Comparison of ENCODE assay signal across 8 cellular contexts in the genomic region with DNA sequence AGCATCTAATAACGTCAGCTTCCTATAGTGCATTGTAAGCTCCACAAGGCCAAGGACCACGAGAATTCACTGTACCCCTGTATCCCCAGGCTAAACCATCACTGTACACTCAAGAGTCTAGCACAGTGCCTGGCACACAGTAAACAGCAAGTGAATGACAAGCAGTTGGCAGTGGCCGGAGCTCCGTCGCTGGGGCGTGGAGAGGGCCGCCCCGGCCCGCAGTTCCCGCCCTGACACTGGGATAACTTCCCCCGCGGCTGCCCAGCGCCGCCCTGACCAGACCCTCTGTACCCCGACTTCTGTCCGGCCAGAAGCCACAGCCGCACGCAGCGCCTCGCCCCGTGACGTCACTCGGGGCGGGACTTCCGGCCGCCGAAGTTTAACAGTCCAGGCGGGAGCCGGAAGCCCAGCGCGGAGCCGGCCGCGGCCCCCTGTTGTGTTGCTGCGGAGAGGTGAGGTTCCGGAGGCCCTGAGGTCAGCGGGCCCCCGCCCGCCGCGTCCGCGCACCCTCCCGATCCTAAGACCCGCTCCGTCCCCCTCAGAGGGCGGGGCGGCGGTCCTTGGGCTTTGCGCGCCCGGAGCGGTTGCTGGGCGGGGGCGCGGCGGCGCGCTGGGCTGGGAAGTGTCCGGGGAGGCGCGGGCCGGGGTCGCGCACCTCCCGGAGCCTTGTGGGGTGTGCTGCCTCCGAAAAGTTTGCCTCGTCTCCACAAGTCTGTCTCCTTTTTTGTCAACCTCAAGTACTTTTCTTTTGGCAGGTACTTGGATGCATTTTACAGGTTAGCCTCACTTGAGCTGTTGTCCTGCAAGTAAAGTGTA. TPM values are rescaled to one million over a fixed set of nuclear protein-coding genes. Genes with fewer than 3 reads are reported as not detected.
DNase-seq lines count a peak whose midpoint lies in the region; TF ChIP-seq lines count a peak whose summit lies in the region.

A gene with protein sequence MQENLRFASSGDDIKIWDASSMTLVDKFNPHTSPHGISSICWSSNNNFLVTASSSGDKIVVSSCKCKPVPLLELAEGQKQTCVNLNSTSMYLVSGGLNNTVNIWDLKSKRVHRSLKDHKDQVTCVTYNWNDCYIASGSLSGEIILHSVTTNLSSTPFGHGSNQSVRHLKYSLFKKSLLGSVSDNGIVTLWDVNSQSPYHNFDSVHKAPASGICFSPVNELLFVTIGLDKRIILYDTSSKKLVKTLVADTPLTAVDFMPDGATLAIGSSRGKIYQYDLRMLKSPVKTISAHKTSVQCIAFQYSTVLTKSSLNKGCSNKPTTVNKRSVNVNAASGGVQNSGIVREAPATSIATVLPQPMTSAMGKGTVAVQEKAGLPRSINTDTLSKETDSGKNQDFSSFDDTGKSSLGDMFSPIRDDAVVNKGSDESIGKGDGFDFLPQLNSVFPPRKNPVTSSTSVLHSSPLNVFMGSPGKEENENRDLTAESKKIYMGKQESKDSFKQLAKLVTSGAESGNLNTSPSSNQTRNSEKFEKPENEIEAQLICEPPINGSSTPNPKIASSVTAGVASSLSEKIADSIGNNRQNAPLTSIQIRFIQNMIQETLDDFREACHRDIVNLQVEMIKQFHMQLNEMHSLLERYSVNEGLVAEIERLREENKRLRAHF (plus strand): TSS at position 409 of the 816 bp plus-strand sequence. CDS start 2,503 bp downstream, outside the sequence.

- no peaks in the 10 kb centered on the region for H3K79me1 ChIP-seq in H9 (ENCODE audit: insufficient read depth, low read depth, low read length, poor library complexity, severe bottlenecking)

- H4K5ac ChIP-seq in H9 (ENCODE audit: insufficient read length, low read depth, low read length), result no peak within 1 kb of the TSS

- H2AK5ac ChIP-seq in H9 (ENCODE audit: insufficient read length, low read length), result no peak within 1 kb of the TSS

- no peaks in the 10 kb centered on the region; the same call in 1 of the 2 replicates for H3F3A ChIP-seq in Loucy (ENCODE audit: low read depth)
- no peaks in the 10 kb centered on the region for H3F3A ChIP-seq in SK-N-SH (replicated peaks; ENCODE audit: insufficient read depth)

- H3K4ac ChIP-seq in H9 (ENCODE audit: low read depth, low read length), result no peak within 1 kb of the TSS

- H2BK5ac ChIP-seq in H9 (ENCODE audit: insufficient read length, low read length), result no peak within 1 kb of the TSS

- peak within 1 kb of the TSS; percentile 23; the same call in 1 of the 2 replicates for H3K14ac ChIP-seq in H9 (ENCODE audit: insufficient read depth, low read length)

- no peak within 1 kb of the TSS for H4K91ac ChIP-seq in H9 (ENCODE audit: insufficient read length, low read depth, low read length)

- H3K4me2 ChIP-seq in H9 (ENCODE audit: insufficient read depth, insufficient read length, low read length) (peak within 1 kb of the TSS; percentile 77), Loucy (ENCODE audit: low read depth, low read length, poor library complexity, severe bottlenecking) (peak within 1 kb of the TSS; percentile 92), SK-N-SH (peak within 1 kb of the TSS; percentile 93)

- TF ChIP-seq EP300 in SK-N-SH (IDR thresholded peaks at IDR 0.05; ENCODE audit: borderline replicate concordance in 1 of 2, low read depth in 1 of 2, low read length in 1 of 2), result no peak

- no peak within 1 kb of the TSS for H3K56ac ChIP-seq in H9 (ENCODE audit: insufficient read length, low read depth, low read length)

- peaks cover 0 to 11% (median 4%) of the 10 kb centered on the region in 3 experiments; a peak in 3 of 7 replicates for H3K36me3 Mint-ChIP-seq in H9 (ENCODE audit: insufficient read depth in 1 of 3, low read depth in 3 of 3)

- peak within 1 kb of the TSS; percentile 89 to 97 (median 93) for H3K27ac Mint-ChIP-seq in H9

- peak within 1 kb of the TSS; percentile 79 for H3K9ac ChIP-seq in H9 (ENCODE audit: extremely low read depth, insufficient read length, low read length)
- peak within 1 kb of the TSS; percentile 94 for H3K9ac ChIP-seq in Loucy (ENCODE audit: low read depth, low read length, poor library complexity, severe bottlenecking)
- H3K9ac ChIP-seq in SK-N-SH, result peak within 1 kb of the TSS; percentile 80

- H3K79me2 ChIP-seq in H9 (ENCODE audit: insufficient read depth, low read length) (no peaks in the 10 kb centered on the region), Loucy (ENCODE audit: insufficient read depth, low read length) (peaks cover 46% of the 10 kb centered on the region), SK-N-SH (ENCODE audit: insufficient read depth) (peaks cover 45% of the 10 kb centered on the region)

- no peak within 1 kb of the TSS for H3T11ph ChIP-seq in H9 (ENCODE audit: low read length)

- DNase-seq in GM03348 (ENCODE audit: low spot score) (peak; percentile 94), H9 (peak; percentile 95), SK-N-SH (peak; percentile 94), globus pallidus (ENCODE audit: low spot score) (peak; percentile 80), occipital lobe (lab: John Stamatoyannopoulos, UW) (peak; percentile 46), superior temporal gyrus (ENCODE audit: extremely low spot score) (peak; percentile 83)
- DNase-seq in activated naive CD4-positive, alpha-beta T cell treated with anti-CD3 and anti-CD28 coated beads, Interleukin-2, amount 50 U/mL, for 16 hours, result peak; percentile 80

- H2BK15ac ChIP-seq in H9 (ENCODE audit: low read depth, low read length), result no peak within 1 kb of the TSS

- H3K9me3 ChIP-seq in H9 (ENCODE audit: control insufficient read depth, low read depth, low read length) (no peaks in the 10 kb centered on the region), Loucy (ENCODE audit: insufficient read depth, low read depth, low read length) (no peaks in the 10 kb centered on the region), SK-N-SH (no peaks in the 10 kb centered on the region)

- TF ChIP-seq RAD21 in SK-N-SH (IDR thresholded peaks at IDR 0.05; ENCODE audit: low read length), result no peak

- no peak for TF ChIP-seq CTCF in H9 (conservative IDR thresholded peaks at IDR 0.05)
- TF ChIP-seq CTCF in Loucy (conservative IDR thresholded peaks at IDR 0.05; ENCODE audit: low read length), result no peak
- TF ChIP-seq CTCF in SK-N-SH (IDR thresholded peaks at IDR 0.05), result no peak

- H3K4me1 Mint-ChIP-seq in H9, result peaks cover 25 to 27% of the 10 kb centered on the region in 2 experiments

- no peak within 1 kb of the TSS for H3K18ac ChIP-seq in H9 (ENCODE audit: insufficient read length, low read depth, low read length)

- peak within 1 kb of the TSS; percentile 95 for H3K4me3 ChIP-seq in Loucy (ENCODE audit: low read length, poor library complexity, severe bottlenecking)
- peak within 1 kb of the TSS; percentile 91 to 94 for H3K4me3 ChIP-seq in SK-N-SH (ENCODE audit: low read depth in 2 of 2, low read length in 1 of 2)

- CTCF ChIA-PET in SK-N-SH (lab: Yijun Ruan, JAX), result no interaction called here

- no peak within 1 kb of the TSS for H3K27ac ChIP-seq in H9 (ENCODE audit: insufficient read length, low read depth, low read length)
- peak within 1 kb of the TSS; percentile 58 to 76 for H3K27ac ChIP-seq in SK-N-SH (ENCODE audit: low read depth in 2 of 2, low read length in 1 of 2)

- H3K36me3 ChIP-seq in Loucy (ENCODE audit: insufficient read depth, low read length) (no peaks in the 10 kb centered on the region), SK-N-SH (replicated peaks in 1 of 2; ENCODE audit: control insufficient read depth in 1 of 2, insufficient read depth in 2 of 2, low read length in 1 of 2) (no peaks in the 10 kb centered on the region)

- peaks cover 2% of the 10 kb centered on the region for H3K23me2 ChIP-seq in H9 (ENCODE audit: insufficient read length, low read depth, low read length, poor library complexity, severe bottlenecking)

- H2BK12ac ChIP-seq in H9 (ENCODE audit: insufficient read length, low read depth, low read length), result no peak within 1 kb of the TSS

- H3K4me3 Mint-ChIP-seq in H9, result peak within 1 kb of the TSS; percentile 83 to 92

- WGBS in H9 (ENCODE audit: extremely low coverage, insufficient read length, low lambda C conversion rate), result no CpG with 5 or more reads among the region's 68 CpGs
- WGBS in SK-N-SH (ENCODE audit: low lambda C conversion rate), result 5% methylated on average over 16 of the region's 68 CpGs

- no peak within 1 kb of the TSS for H4K8ac ChIP-seq in H9 (replicated peaks; ENCODE audit: insufficient read length, low read depth, low read length)

- H3K23ac ChIP-seq in H9 (ENCODE audit: insufficient read length, low read depth, low read length), result no peak within 1 kb of the TSS

- POLR2A ChIA-PET in SK-N-SH (lab: Yijun Ruan, JAX), result no interaction called here

- no peaks in the 10 kb centered on the region; a peak in 1 of 5 replicates for H3K9me3 Mint-ChIP-seq in H9

- H3K27me3 ChIP-seq in H9 (ENCODE audit: insufficient read depth, low read length) (no peaks in the 10 kb centered on the region), Loucy (ENCODE audit: insufficient read depth, low read length, poor library complexity, severe bottlenecking) (no peaks in the 10 kb centered on the region), SK-N-SH (ENCODE audit: insufficient read depth) (no peaks in the 10 kb centered on the region)

- H2BK20ac ChIP-seq in H9 (ENCODE audit: low read depth, low read length, poor library complexity, severe bottlenecking), result no peak within 1 kb of the TSS

- H2AFZ ChIP-seq in H9 (ENCODE audit: low read length) (no peak within 1 kb of the TSS), Loucy (ENCODE audit: low read length) (peak within 1 kb of the TSS; percentile 99), SK-N-SH (ENCODE audit: low read depth) (peak within 1 kb of the TSS; percentile 87)

- H2BK120ac ChIP-seq in H9 (ENCODE audit: low read depth, low read length, poor library complexity, severe bottlenecking), result no peak within 1 kb of the TSS

- H3K9me2 ChIP-seq in Loucy (replicated peaks; ENCODE audit: low read depth, low read length), result no peaks in the 10 kb centered on the region
- H3K9me2 ChIP-seq in SK-N-SH, result no peaks in the 10 kb centered on the region

- no peaks in the 10 kb centered on the region for H3K27me3 Mint-ChIP-seq in H9 (ENCODE audit: low read depth)

- no peaks in the 10 kb centered on the region for H4K20me1 ChIP-seq in H9 (ENCODE audit: control insufficient read depth, insufficient read depth, insufficient read length)
- H4K20me1 ChIP-seq in Loucy (ENCODE audit: insufficient read depth, low read length, poor library complexity, severe bottlenecking), result peaks cover 31% of the 10 kb centered on the region
- H4K20me1 ChIP-seq in SK-N-SH (ENCODE audit: insufficient read depth), result no peaks in the 10 kb centered on the region

- H3K4me1 ChIP-seq in H9 (ENCODE audit: insufficient read depth, low read length), result no peaks in the 10 kb centered on the region; the same call in 1 of the 2 replicates
- H3K4me1 ChIP-seq in Loucy (ENCODE audit: insufficient read depth, low read length, poor library complexity, severe bottlenecking), result peaks cover 45% of the 10 kb centered on the region
- H3K4me1 ChIP-seq in SK-N-SH (ENCODE audit: control insufficient read depth in 1 of 2, insufficient read depth in 2 of 2, low read depth in 1 of 2, low read length in 1 of 2), result peaks cover 8 to 12% of the 10 kb centered on the region in 2 experiments; a peak in 2 of 4 replicates

TF ChIP-seq in SK-N-SH, 30 proteins besides CTCF, POLR2A, EP300 and RAD21 (continues in another document):
- 0 out of 2 replicates have a peak, but pooled peaks have one; percentile 8 for TF ChIP-seq NRF1 (IDR thresholded peaks at IDR 0.05; ENCODE audit: low read depth, low read length)

RNA-seq across cellular contexts. Expression of the gene that starts here (rescaled TPM):
- total RNA-seq in H9 (2021), result 17.2 and 19.1 TPM in 2 replicates
- polyA plus RNA-seq in SK-N-SH (2012; rRNA removed), result 6.0 and 8.3 TPM in 2 replicates
- 10.3 and 10.9 TPM in 2 replicates for polyA plus RNA-seq in SK-N-SH (2012; cell fraction: cytosol; rRNA removed)
- 3.5 and 7.0 TPM in 2 replicates for polyA plus RNA-seq in SK-N-SH (2012; cell fraction: nucleus; rRNA removed)
- total RNA-seq in occipital lobe, result 15.6 TPM
